ENCODE assay signal across 11 cellular contexts in genomic region chr7:149866817-149867447, GRCh38. TPM values are rescaled to one million over a fixed set of nuclear protein-coding genes. Genes with fewer than 3 reads are reported as not detected.
A peak's percentile ranks its signal among the peaks of the same experiment; 100 is the strongest.
DNase-seq lines count a peak whose midpoint lies in the region; ATAC-seq and TF ChIP-seq lines count a peak whose summit lies in the region.
"Had no signal": no experiment of that assay in that cellular context is flagged by ENCODE, and none has a peak within 500 bp of the region (broad histone marks: within the 10 kb centered on the region; RNA-seq: fewer than 3 reads in every experiment).

No MANE protein-coding gene starts in this region.

- DNase-seq in stimulated activated naive CD8-positive, alpha-beta T cell treated with anti-CD3 and anti-CD28 coated beads, Interleukin-15, Interleukin-2, amounts not matched to agents 100 U/mL and 50 U/mL, for 24 hours = no peak
- DNase-seq in UCSD-AML1 (lab: John Stamatoyannopoulos, UW; ENCODE audit: unreplicated experiment) (peak; percentile 19), epithelial cell of esophagus (ENCODE audit: low read depth) (peak; percentile 73), NCI-H446 (lab: John Stamatoyannopoulos, UW) (no peak), occipital lobe (lab: John Stamatoyannopoulos, UW) (no peak), KG1 (lab: John Stamatoyannopoulos, UW) (no peak)
- DNase-seq: COR-L47; stimulated activated CD4-positive, alpha-beta T cell treated with anti-CD3 and anti-CD28 coated beads, Interleukin-15, amount 100 ng/mL, for 24 hours had no signal

- no peak overlapping the region for H3K4me3 ChIP-seq in epithelial cell of esophagus (ENCODE audit: low read length)

- peaks cover 12% of the 10 kb centered on the region for H3K36me3 Mint-ChIP-seq in stimulated activated naive CD8-positive, alpha-beta T cell treated with anti-CD3 and anti-CD28 coated beads, Interleukin-15, Interleukin-2, amounts not matched to agents 100 ng/mL and 50 ng/mL, for 24 hours (ENCODE audit: low read depth)
- H3K36me3 Mint-ChIP-seq: WTC11 had no signal

- H3K4me1 Mint-ChIP-seq in stimulated activated naive CD8-positive, alpha-beta T cell treated with anti-CD3 and anti-CD28 coated beads, Interleukin-15, Interleukin-2, amounts not matched to agents 100 ng/mL and 50 ng/mL, for 24 hours (ENCODE audit: low read depth) = peaks cover 80% of the 10 kb centered on the region

- peak overlapping the region; percentile 63 for H3K27ac Mint-ChIP-seq in stimulated activated naive CD8-positive, alpha-beta T cell treated with anti-CD3 and anti-CD28 coated beads, Interleukin-15, Interleukin-2, amounts not matched to agents 100 ng/mL and 50 ng/mL, for 24 hours
- H3K27ac Mint-ChIP-seq: WTC11 had no signal

- ATAC-seq in stimulated activated naive CD8-positive, alpha-beta T cell treated with anti-CD3 and anti-CD28 coated beads, Interleukin-15, Interleukin-2, amounts not matched to agents 100 U/mL and 50 U/mL, for 24 hours = no peak
- no peak for ATAC-seq in HG02938 (IDR thresholded peaks at IDR 0.05; ENCODE audit: unreplicated experiment)
- ATAC-seq: WTC11 had no signal

- no peak overlapping the region for H3K4me3 Mint-ChIP-seq in stimulated activated naive CD8-positive, alpha-beta T cell treated with anti-CD3 and anti-CD28 coated beads, Interleukin-15, Interleukin-2, amounts not matched to agents 100 ng/mL and 50 ng/mL, for 24 hours
- H3K4me3 Mint-ChIP-seq: WTC11 had no signal

- H3K9me3 Mint-ChIP-seq in stimulated activated naive CD8-positive, alpha-beta T cell treated with anti-CD3 and anti-CD28 coated beads, Interleukin-15, Interleukin-2, amounts not matched to agents 100 ng/mL and 50 ng/mL, for 24 hours = no peaks in the 10 kb centered on the region
- H3K9me3 Mint-ChIP-seq: WTC11 had no signal

- TF ChIP-seq CTCF in epithelial cell of esophagus (IDR thresholded peaks at IDR 0.05; ENCODE audit: insufficient read depth, low read depth, low read length, missing control alignments) = no peak

- H3K27me3 Mint-ChIP-seq in stimulated activated naive CD8-positive, alpha-beta T cell treated with anti-CD3 and anti-CD28 coated beads, Interleukin-15, Interleukin-2, amounts not matched to agents 100 ng/mL and 50 ng/mL, for 24 hours = no peaks in the 10 kb centered on the region

RNA-seq across cellular contexts. Expression of gene ATP6V0E2, which starts 6.8 kb away (rescaled TPM):
- total RNA-seq in occipital lobe = 112 TPM

RNA-seq across cellular contexts. Expression of gene ZNF862, which starts 28.8 kb away (rescaled TPM):
- 10.0 TPM for total RNA-seq in occipital lobe

Comparison
In these comparisons a context has a peak if more than half of its experiments do, and no peak if none do; other contexts are left out.
1. DNase-seq: peak in UCSD-AML1 (single experiment) and epithelial cell of esophagus (single experiment); none in stimulated activated naive CD8-positive, alpha-beta T cell treated with anti-CD3 and anti-CD28 coated beads, Interleukin-15, Interleukin-2, amounts not matched to agents 100 U/mL and 50 U/mL, for 24 hours (single experiment), NCI-H446 (0 of 2), occipital lobe (single experiment) and KG1 (single experiment).